27 cellular contexts compared by ENCODE assay signal in the genomic region with DNA sequence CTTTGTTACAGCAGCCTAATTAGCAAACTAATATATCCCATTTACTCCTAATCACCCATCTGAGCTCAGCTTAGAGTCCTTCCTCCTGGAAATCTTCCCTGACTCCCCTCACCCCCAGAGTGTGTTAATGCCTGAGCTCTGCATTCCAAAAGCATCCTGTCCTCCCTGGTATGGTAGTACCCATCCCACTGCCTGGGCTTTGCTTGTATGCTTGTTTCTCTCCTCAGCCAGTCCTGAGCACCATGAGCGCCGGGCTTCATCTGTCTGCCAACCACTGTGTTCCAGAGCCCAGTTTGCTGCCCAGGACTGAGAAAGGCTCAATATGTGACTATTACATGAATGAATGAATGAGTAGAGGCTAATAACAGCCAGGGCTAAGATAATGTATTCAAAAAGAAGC.
"Had no signal": no experiment of that assay in that cellular context is flagged by ENCODE, and none has a peak within 500 bp of the region (broad histone marks: within the 10 kb centered on the region; RNA-seq: fewer than 3 reads in every experiment).

No MANE protein-coding gene starts in this region.

- H3K4me1 ChIP-seq: SJSA1 had no signal

- H3K4me1 Mint-ChIP-seq: activated B cell treated with CpG ODN at 0.5 μM for 24 hours; activated CD4-positive, alpha-beta T cell treated with anti-CD3 and anti-CD28 coated beads, Interleukin-2, amount 10 ng/mL, durations not matched to agents 7 days and 5 days; activated naive CD8-positive, alpha-beta T cell treated with anti-CD3 and anti-CD28 coated beads for 36 hours had no signal

- H3K9me3 ChIP-seq: SJSA1 had no signal

- H3K27me3 ChIP-seq: brain microvascular endothelial cell, cardiac muscle cell, SJSA1 had no signal

- H3K36me3 Mint-ChIP-seq: activated CD4-positive, alpha-beta memory T cell treated with anti-CD3 and anti-CD28 coated beads for 36 hours; activated naive CD8-positive, alpha-beta T cell treated with anti-CD3 and anti-CD28 coated beads for 36 hours had no signal

- H3K27me3 Mint-ChIP-seq: activated CD4-positive, alpha-beta T cell treated with anti-CD3 and anti-CD28 coated beads, Interleukin-2, amount 10 ng/mL, durations not matched to agents 7 days and 5 days had no signal

- H3K4me3 ChIP-seq: cardiac muscle cell, SJSA1 had no signal

- H3K9me3 Mint-ChIP-seq: activated B cell treated with CpG ODN at 0.5 μM for 24 hours; activated CD4-positive, alpha-beta memory T cell treated with anti-CD3 and anti-CD28 coated beads for 36 hours; activated CD4-positive, alpha-beta T cell treated with anti-CD3 and anti-CD28 coated beads, Interleukin-2, amount 10 ng/mL, durations not matched to agents 7 days and 5 days; activated T-cell treated with anti-CD3 and anti-CD28 coated beads, Interleukin-2, amount 50 U/mL, for 4 hours; T-helper 1 cell treated with Interleukin-12 subunit alpha and Interleukin-12 subunit beta and Interleukin-4 antibody, amounts not matched to agents 30 μg/mL and 1 μg/mL, for 36 hours had no signal

- H3K27ac Mint-ChIP-seq: activated B cell treated with CpG ODN at 0.5 μM for 24 hours; activated CD4-positive, alpha-beta memory T cell treated with anti-CD3 and anti-CD28 coated beads for 36 hours; activated CD4-positive, alpha-beta T cell treated with anti-CD3 and anti-CD28 coated beads, Interleukin-2, amount 10 ng/mL, durations not matched to agents 7 days and 5 days; activated naive CD8-positive, alpha-beta T cell treated with anti-CD3 and anti-CD28 coated beads for 36 hours; T-helper 1 cell treated with Interleukin-12 subunit alpha and Interleukin-12 subunit beta and Interleukin-4 antibody, amounts not matched to agents 30 μg/mL and 1 μg/mL, for 36 hours had no signal

- ATAC-seq: activated T-cell treated with anti-CD3 and anti-CD28 coated beads, Interleukin-2, amount 50 U/mL, for 4 hours; Panc1; SK-N-SH treated with all-trans-retinoic acid at 6 μM for 48 hours had no signal

- H3K4me3 Mint-ChIP-seq: activated B cell treated with CpG ODN at 0.5 μM for 24 hours; activated CD4-positive, alpha-beta memory T cell treated with anti-CD3 and anti-CD28 coated beads for 36 hours; activated CD4-positive, alpha-beta T cell treated with anti-CD3 and anti-CD28 coated beads, Interleukin-2, amount 10 ng/mL, durations not matched to agents 7 days and 5 days; activated naive CD8-positive, alpha-beta T cell treated with anti-CD3 and anti-CD28 coated beads for 36 hours; activated T-cell treated with anti-CD3 and anti-CD28 coated beads, Interleukin-2, amount 50 U/mL, for 4 hours; T-helper 1 cell treated with Interleukin-12 subunit alpha and Interleukin-12 subunit beta and Interleukin-4 antibody, amounts not matched to agents 30 μg/mL and 1 μg/mL, for 36 hours had no signal

- H3K36me3 ChIP-seq: brain microvascular endothelial cell, cardiac muscle cell, SJSA1 had no signal

- DNase-seq: activated B cell treated with CpG ODN at 0.5 μM for 24 hours; activated CD4-positive, alpha-beta memory T cell treated with anti-CD3 and anti-CD28 coated beads for 36 hours; activated CD4-positive, alpha-beta T cell treated with anti-CD3 and anti-CD28 coated beads for 1 hour; activated CD4-positive, alpha-beta T cell treated with anti-CD3 and anti-CD28 coated beads, Interleukin-2, amount 10 ng/mL, durations not matched to agents 7 days and 5 days; activated CD8-positive, alpha-beta memory T cell treated with anti-CD3 and anti-CD28 coated beads for 24 hours; activated effector memory CD4-positive, alpha-beta T cell treated with anti-CD3 and anti-CD28 coated beads, Interleukin-2, amount 50 U/mL, for 16 hours; activated naive CD4-positive, alpha-beta T cell treated with Interleukin-2 at 50 U/mL for 16 hours; activated naive CD8-positive, alpha-beta T cell treated with anti-CD3 and anti-CD28 coated beads for 36 hours; activated T-cell treated with anti-CD3 and anti-CD28 coated beads, Interleukin-2, amount 50 U/mL, for 4 hours; brain microvascular endothelial cell; Kasumi-1; KBM-7; NCI-H2029; NCI-H2107; NCI-H2171 treated with DMSO at 0.1 percent for 48 hours; NCI-H226; NCI-H526; NCI-H774; NK-92 treated with Interleukin-12 subunit alpha and Interleukin-12 subunit beta, amount 100 ng/mL, for 24 hours; OCI-M1; Right ventricle myocardium superior; RPMI8226 had no signal

- H3K27ac ChIP-seq: brain microvascular endothelial cell, cardiac muscle cell, SJSA1 had no signal
